Comparison of ENCODE assay signal across 12 cellular contexts in the genomic region with DNA sequence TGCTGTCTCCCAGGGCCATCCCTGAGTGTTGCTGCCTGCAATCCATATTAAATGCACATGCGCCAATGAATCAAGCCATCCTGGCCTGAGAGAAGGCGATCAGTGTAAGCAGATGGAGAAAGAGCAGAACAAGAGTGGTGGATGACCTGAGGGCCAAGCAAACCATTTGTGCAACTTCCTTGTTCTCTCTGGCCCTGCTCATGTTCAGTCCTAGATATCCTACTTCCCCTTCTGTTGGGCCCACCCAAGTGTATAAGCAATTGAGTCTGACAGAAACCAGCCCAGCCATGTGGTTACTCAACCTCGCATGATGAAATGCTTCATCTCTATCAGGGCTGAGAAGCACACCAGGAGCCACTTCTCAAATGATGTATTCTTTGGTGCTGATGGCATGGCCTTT.
DNase-seq lines count a peak whose midpoint lies in the region; ATAC-seq, FAIRE-seq and TF ChIP-seq lines count a peak whose summit lies in the region.
"Had no signal": no experiment of that assay in that cellular context is flagged by ENCODE, and none has a peak within 500 bp of the region (broad histone marks: within the 10 kb centered on the region; RNA-seq: fewer than 3 reads in every experiment).

No MANE protein-coding gene starts in this region.

- POLR2A ChIA-PET in IMR-90 (lab: Charles Lee; ENCODE audit: unreplicated experiment) (no interaction called here), GM12878 (lab: Charles Lee) (no interaction called here)

- TF ChIP-seq RAD21 in IMR-90 (IDR thresholded peaks at IDR 0.05; ENCODE audit: low read length), result no peak
- TF ChIP-seq RAD21 in GM12878 (IDR thresholded peaks at IDR 0.05; ENCODE audit: insufficient read depth, low read depth, low read length), result no peak

- H2AK5ac ChIP-seq in IMR-90 (ENCODE audit: low read depth, low read length), result no peak overlapping the region

- H3K9ac ChIP-seq in IMR-90 (ENCODE audit: low read depth, low read length) (no peak overlapping the region), GM12878 (ENCODE audit: control insufficient read depth, insufficient read depth, low read length) (no peak overlapping the region)

- H3K27ac ChIP-seq in DOHH2 (ENCODE audit: low read depth, low read length) (no peak overlapping the region), IMR-90 (ENCODE audit: insufficient read depth, low read length) (no peak overlapping the region), GM12878 (ENCODE audit: control insufficient read depth, insufficient read depth) (no peak overlapping the region)

- no peak overlapping the region for H4K5ac ChIP-seq in IMR-90 (ENCODE audit: low read depth, low read length)

- H3K4me1 ChIP-seq in DOHH2 (ENCODE audit: control insufficient read depth, low read length) (peaks cover 44% of the 10 kb centered on the region), IMR-90 (ENCODE audit: control insufficient read depth, insufficient read depth, low read length) (peaks cover 5% of the 10 kb centered on the region; the same call in 1 of the 2 replicates), GM12878 (ENCODE audit: control insufficient read depth, insufficient read depth, low read length) (peaks cover 38% of the 10 kb centered on the region)

- RAD21 ChIA-PET in GM12878 (lab: Charles Lee; ENCODE audit: unreplicated experiment), result no interaction called here

- no peaks in the 10 kb centered on the region for H3K79me1 ChIP-seq in IMR-90 (ENCODE audit: low read depth in 1 of 2, low read length in 2 of 2)

- no peak overlapping the region for H2BK15ac ChIP-seq in IMR-90 (ENCODE audit: low read depth, low read length)

- intact Hi-C loops in IMR-90 (cut with micrococcal nuclease), result no loop called here
- intact Hi-C loops in GM12878 (cut with micrococcal nuclease; ENCODE audit: unreplicated experiment), result no loop called here

- H3K23ac ChIP-seq in IMR-90 (ENCODE audit: low read depth, low read length), result no peak overlapping the region

- H3K27me3 ChIP-seq in DOHH2 (ENCODE audit: control insufficient read depth, low read length) (no peaks in the 10 kb centered on the region), IMR-90 (ENCODE audit: control insufficient read depth, insufficient read depth, low read length) (peaks cover 3% of the 10 kb centered on the region; the same call in 1 of the 2 replicates), GM12878 (replicated peaks in 1 of 2; ENCODE audit: control insufficient read depth in 2 of 2, insufficient read depth in 2 of 2, low read length in 1 of 2) (no peaks in the 10 kb centered on the region)
- H3K27me3 ChIP-seq: tibial nerve had no signal

- no peak overlapping the region for H3K4ac ChIP-seq in IMR-90 (ENCODE audit: low read depth, low read length)

- H3K79me2 ChIP-seq in DOHH2 (ENCODE audit: control insufficient read depth, low read length) (no peaks in the 10 kb centered on the region), GM12878 (ENCODE audit: control insufficient read depth, insufficient read depth, low read length) (no peaks in the 10 kb centered on the region)

- FAIRE-seq in GM12878 (lab: Jason Lieb, UNC), result peak; percentile 78

- H3K9me1 ChIP-seq in IMR-90 (ENCODE audit: insufficient read depth, low read length), result 0 out of 2 replicates have a peak, but pooled peaks cover 4% of the 10 kb centered on the region

- no peak overlapping the region for H3K56ac ChIP-seq in IMR-90 (ENCODE audit: extremely low read depth, insufficient read depth, low read length)

- H3K36me3 ChIP-seq in DOHH2 (ENCODE audit: control insufficient read depth, low read length), result no peaks in the 10 kb centered on the region
- no peaks in the 10 kb centered on the region for H3K36me3 ChIP-seq in IMR-90 (ENCODE audit: control insufficient read depth, insufficient read depth, low read length)
- no peaks in the 10 kb centered on the region; a peak in 2 of 4 replicates for H3K36me3 ChIP-seq in GM12878 (ENCODE audit: control insufficient read depth in 2 of 2, insufficient read depth in 2 of 2, low read length in 1 of 2)
- H3K36me3 ChIP-seq: tibial nerve had no signal

- SMC1A ChIA-PET in GM12878 (lab: Charles Lee; ENCODE audit: uncharacterized antibody, unreplicated experiment), result interaction anchor here (2.5 to 4.0 kb wide), 2 partner anchors 7 to 17 kb away, joined by 7 to 18 read pairs; no protein-coding TSS in a partner anchor

- H4K8ac ChIP-seq in IMR-90 (ENCODE audit: low read depth in 2 of 2, low read length in 2 of 2), result no peak overlapping the region

- H2AFZ ChIP-seq in IMR-90 (replicated peaks; ENCODE audit: low read length, poor library complexity) (no peak overlapping the region), GM12878 (ENCODE audit: control insufficient read depth, low read depth, low read length) (no peak overlapping the region)
- H2AFZ ChIP-seq: GM23338 had no signal

- 92% methylated on average over 2 of the region's 3 CpGs; no CpG with 5 or more reads in 1 of the 2 experiments for WGBS in IMR-90 (ENCODE audit: extremely low coverage in 2 of 2, insufficient read length in 1 of 2), 2 experiments
- WGBS in GM12878 (ENCODE audit: insufficient coverage, insufficient replicate concordance, low lambda C conversion rate, missing lambda C conversion rate), result 68% methylated on average over 3 of the region's 3 CpGs

- no peaks in the 10 kb centered on the region for H3K9me2 ChIP-seq in DOHH2 (replicated peaks; ENCODE audit: control insufficient read depth, low read length)

- no peak overlapping the region for H2BK20ac ChIP-seq in IMR-90 (ENCODE audit: low read depth, low read length)

- H4K20me1 ChIP-seq in DOHH2 (ENCODE audit: control insufficient read depth, insufficient read depth, low read depth, low read length) (no peaks in the 10 kb centered on the region), IMR-90 (ENCODE audit: insufficient read depth, low read length) (no peaks in the 10 kb centered on the region), GM12878 (ENCODE audit: control insufficient read depth, insufficient read depth) (no peaks in the 10 kb centered on the region)

- peak overlapping the region; percentile 7 for H2AK9ac ChIP-seq in IMR-90 (replicated peaks; ENCODE audit: low read depth, low read length, poor library complexity)

- no peaks in the 10 kb centered on the region for H3F3A ChIP-seq in DOHH2 (ENCODE audit: control insufficient read depth, insufficient read depth)

- H3K18ac ChIP-seq in IMR-90 (ENCODE audit: low read depth, low read length), result no peak overlapping the region

- no peak overlapping the region for H3K14ac ChIP-seq in IMR-90 (replicated peaks; ENCODE audit: low read depth, low read length)

- no peaks in the 10 kb centered on the region for H3K9me3 ChIP-seq in DOHH2 (ENCODE audit: control insufficient read depth, insufficient read depth, low read length)
- no peaks in the 10 kb centered on the region; the same call in 1 of the 2 replicates for H3K9me3 ChIP-seq in IMR-90 (ENCODE audit: control insufficient read depth, insufficient read depth, low read length)
- peaks cover 16% of the 10 kb centered on the region for H3K9me3 ChIP-seq in GM12878 (replicated peaks; ENCODE audit: control insufficient read depth, insufficient read depth, low read length)
- H3K9me3 ChIP-seq: tibial nerve had no signal

- no peak overlapping the region for H4K91ac ChIP-seq in IMR-90 (ENCODE audit: insufficient read depth, low read depth, low read length)

- H3K4me2 ChIP-seq in DOHH2 (ENCODE audit: low read length) (peak overlapping the region; percentile 42), IMR-90 (ENCODE audit: low read depth, low read length) (no peak overlapping the region), GM12878 (ENCODE audit: control insufficient read depth, insufficient read depth) (no peak overlapping the region)
- H3K4me2 ChIP-seq: GM23338 had no signal

- H3K4me3 ChIP-seq in DOHH2 (ENCODE audit: low read length), result 0 out of 2 replicates have a peak overlapping the region, but pooled peaks have one; percentile 23
- no peak overlapping the region for H3K4me3 ChIP-seq in IMR-90 (ENCODE audit: insufficient read depth, low read depth, low read length)
- no peak overlapping the region for H3K4me3 ChIP-seq in GM12878
- H3K4me3 ChIP-seq: GM23338, tibial nerve had no signal

- dilution Hi-C loops in IMR-90 (cut with HindIII; ENCODE audit: low sequenced_read_pairs, unreplicated experiment), result no loop called here

- DNase-seq in IMR-90 (no peak), GM12878 (ENCODE audit: low read depth, low spot score) (no peak), mucosa of gallbladder (ENCODE audit: low spot score) (peak; percentile 68), NCI-H187 treated with DMSO at 0.1 percent for 48 hours (lab: John Stamatoyannopoulos, UW) (no peak), GM13976 (ENCODE audit: low spot score) (no peak), NCI-H2196 treated with DMSO at 0.1 percent for 48 hours (lab: John Stamatoyannopoulos, UW; ENCODE audit: unreplicated experiment) (no peak)
- DNase-seq: CD8-positive, alpha-beta memory T cell; stimulated activated CD4-positive, alpha-beta T cell treated with anti-CD3 and anti-CD28 coated beads, Interleukin-4, amount 100 ng/mL, for 1 hour had no signal

- BruUV-seq in IMR-90 (replicated peaks; lab: Mats Ljungman, UMichigan), result no TSS peak
- BruUV-seq in GM12878 (replicated peaks; lab: Mats Ljungman, UMichigan), result no TSS peak

- no peak for TF ChIP-seq EP300 in GM12878 (IDR thresholded peaks at IDR 0.05; ENCODE audit: borderline replicate concordance in 1 of 2, control insufficient read depth in 1 of 2, low read depth in 2 of 2, low read length in 2 of 2)

- TF ChIP-seq POLR2A in IMR-90 (IDR thresholded peaks at IDR 0.05; ENCODE audit: low read depth, low read length), result no peak
- no peak for TF ChIP-seq POLR2A in GM12878 (IDR thresholded peaks at IDR 0.05; ENCODE audit: low read depth, low read length)

- in situ Hi-C loops in IMR-90 (cut with MboI; ENCODE audit: low sequenced_read_pairs) (no loop called here), GM12878 (cut with MboI) (no loop called here), GM13976 (cut with MboI; ENCODE audit: low sequenced_read_pairs, unreplicated experiment) (no loop called here)

- no peak for ATAC-seq in IMR-90 (ENCODE audit: low read depth)
- no peak for ATAC-seq in GM12878
- no peak for ATAC-seq in HG02571 (IDR thresholded peaks at IDR 0.05; ENCODE audit: unreplicated experiment)
- ATAC-seq: GM23338 had no signal

- no peak overlapping the region for H2BK120ac ChIP-seq in IMR-90 (ENCODE audit: low read depth, low read length)

- H2BK5ac ChIP-seq in IMR-90 (ENCODE audit: low read depth, low read length, poor library complexity, severe bottlenecking), result no peak overlapping the region

- CTCF ChIA-PET in IMR-90 (lab: Yijun Ruan, JAX) (no interaction called here), GM12878 (lab: Yijun Ruan, JAX) (interaction anchor here (4.0 kb wide), 1 partner anchor 12 kb away, joined by 20 read pairs; no protein-coding TSS in a partner anchor)

- TF ChIP-seq CTCF in DOHH2 (IDR thresholded peaks at IDR 0.05; ENCODE audit: low read depth, low read length, poor library complexity, severe bottlenecking) (no peak), IMR-90 (conservative IDR thresholded peaks at IDR 0.05; ENCODE audit: low read depth, low read length) (no peak), GM12878 (IDR thresholded peaks at IDR 0.05 in 2 of 3, conservative IDR thresholded peaks at IDR 0.05 in 1 of 3; ENCODE audit: control insufficient read depth in 2 of 3, extremely low read depth in 1 of 3, insufficient read depth in 1 of 3, low read depth in 3 of 3, low read length in 3 of 3) (no peak), GM13976 (IDR thresholded peaks at IDR 0.05; ENCODE audit: borderline replicate concordance, control extremely low read depth, extremely low read depth, insufficient read depth, missing control alignments) (no peak)
